Comparison of ENCODE assay signal across 19 cellular contexts in the genomic region with DNA sequence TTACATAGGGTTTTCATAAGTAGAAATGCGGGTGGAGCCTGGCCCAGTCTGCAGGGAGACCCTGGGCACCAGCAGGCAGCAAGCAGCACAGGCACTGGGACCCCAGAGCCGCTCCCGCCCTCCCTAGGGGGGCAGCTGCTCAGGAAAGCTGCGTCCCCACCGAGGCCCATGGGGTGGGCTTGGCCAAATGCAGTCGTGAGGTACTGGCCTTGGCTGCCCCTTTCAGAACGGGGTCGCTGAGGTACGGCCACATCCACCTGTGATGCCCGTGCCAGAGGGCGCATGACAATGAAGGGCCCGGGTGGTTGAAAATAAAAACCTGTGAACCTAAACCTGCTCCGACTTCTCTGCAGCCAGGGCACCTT. TPM values are rescaled to one million over a fixed set of nuclear protein-coding genes. Genes with fewer than 3 reads are reported as not detected.
A peak's percentile ranks its signal among the peaks of the same experiment; 100 is the strongest.
DNase-seq lines count a peak whose midpoint lies in the region; ATAC-seq and TF ChIP-seq lines count a peak whose summit lies in the region.
"Had no signal": no experiment of that assay in that cellular context is flagged by ENCODE, and none has a peak within 500 bp of the region (broad histone marks: within the 10 kb centered on the region; RNA-seq: fewer than 3 reads in every experiment).

No MANE protein-coding gene starts in this region.

- no peaks in the 10 kb centered on the region for H3F3A ChIP-seq in SK-N-SH (replicated peaks; ENCODE audit: insufficient read depth)

- H3K9me2 ChIP-seq in SK-N-SH: no peaks in the 10 kb centered on the region

- no peaks in the 10 kb centered on the region for H3K9me3 ChIP-seq in SK-N-SH
- H3K9me3 ChIP-seq in osteoblast (ENCODE audit: low read depth, low read length): no peaks in the 10 kb centered on the region
- H3K9me3 ChIP-seq in esophagus squamous epithelium: no peaks in the 10 kb centered on the region

- H3K4me3 ChIP-seq in SK-N-SH (ENCODE audit: low read depth in 2 of 2, low read length in 1 of 2) (no peak overlapping the region), osteoblast (ENCODE audit: insufficient read depth, low read length) (no peak overlapping the region), esophagus squamous epithelium (no peak overlapping the region)

- H3K4me1 ChIP-seq in SK-N-SH (ENCODE audit: control insufficient read depth in 1 of 2, insufficient read depth in 2 of 2, low read depth in 1 of 2, low read length in 1 of 2): no peaks in the 10 kb centered on the region
- no peaks in the 10 kb centered on the region for H3K4me1 ChIP-seq in osteoblast (ENCODE audit: insufficient read depth, low read length)
- H3K4me1 ChIP-seq in esophagus squamous epithelium: peaks cover 0 to 7% (median 6%) of the 10 kb centered on the region in 3 donors

- no peaks in the 10 kb centered on the region for H3K36me3 ChIP-seq in SK-N-SH (replicated peaks in 1 of 2; ENCODE audit: control insufficient read depth in 1 of 2, insufficient read depth in 2 of 2, low read length in 1 of 2)
- no peaks in the 10 kb centered on the region for H3K36me3 ChIP-seq in osteoblast (ENCODE audit: insufficient read depth, low read length)
- peaks cover 0 to 24% (median 0%) of the 10 kb centered on the region in 3 donors for H3K36me3 ChIP-seq in esophagus squamous epithelium

- H3K9ac ChIP-seq in SK-N-SH: no peak overlapping the region
- H3K9ac ChIP-seq: KMS-11 had no signal

- DNase-seq in SK-N-SH (peak; percentile 24), CD14-positive monocyte (ENCODE audit: low spot score) (peak; percentile 26), osteoblast (ENCODE audit: insufficient read length, low spot score, missing footprints) (peak; percentile 77), 8988T (no peak), esophagus squamous epithelium (lab: John Stamatoyannopoulos, UW) (no peak)
- DNase-seq in effector memory CD8-positive, alpha-beta T cell: no peak
- DNase-seq: DMS 273 treated with DMSO at 0.1 percent for 48 hours, NCI-H1417, NCI-H187, NCI-H2107, NCI-H510A, NCI-H774, OCI-M1, SHP77 treated with DMSO at 0.1 percent for 48 hours had no signal

- TF ChIP-seq POLR2A in esophagus squamous epithelium (IDR thresholded peaks at IDR 0.05): no peak

- no peak overlapping the region for H2AFZ ChIP-seq in SK-N-SH (ENCODE audit: low read depth)
- no peak overlapping the region for H2AFZ ChIP-seq in osteoblast (ENCODE audit: low read length)

- H3K4me2 ChIP-seq in SK-N-SH: no peak overlapping the region
- no peak overlapping the region for H3K4me2 ChIP-seq in osteoblast (ENCODE audit: insufficient read depth, low read length)
- H3K4me2 ChIP-seq: KMS-11 had no signal

- TF ChIP-seq CTCF in SK-N-SH (IDR thresholded peaks at IDR 0.05) (no peak), CD14-positive monocyte (IDR thresholded peaks at IDR 0.05) (no peak), osteoblast (IDR thresholded peaks at IDR 0.05; ENCODE audit: extremely low read depth, low read depth, low read length) (no peak), esophagus squamous epithelium (IDR thresholded peaks at IDR 0.05) (no peak)

- peak overlapping the region in 1 of 7 donors; percentile 62 for H3K27ac Mint-ChIP-seq in CD14-positive monocyte
- H3K27ac Mint-ChIP-seq in effector memory CD8-positive, alpha-beta T cell: peak overlapping the region; percentile 62

- peaks cover 0 to 14% (median 2%) of the 10 kb centered on the region in 3 donors for H3K27me3 Mint-ChIP-seq in CD14-positive monocyte (ENCODE audit: low read depth in 3 of 3)
- no peaks in the 10 kb centered on the region for H3K27me3 Mint-ChIP-seq in effector memory CD8-positive, alpha-beta T cell

- H4K20me1 ChIP-seq in SK-N-SH (ENCODE audit: insufficient read depth) (no peaks in the 10 kb centered on the region), osteoblast (ENCODE audit: insufficient read depth, low read length) (peaks cover 10% of the 10 kb centered on the region)

- peaks cover 33 to 41% of the 10 kb centered on the region in 2 donors for H3K36me3 Mint-ChIP-seq in CD14-positive monocyte
- peaks cover 15% of the 10 kb centered on the region for H3K36me3 Mint-ChIP-seq in effector memory CD8-positive, alpha-beta T cell (ENCODE audit: insufficient read depth)

- CTCF ChIA-PET in SK-N-SH (lab: Yijun Ruan, JAX): interaction anchor here (1.3 kb wide), 1 partner anchor 206 kb away, joined by 4 read pairs; no protein-coding TSS in a partner anchor

- peaks cover 0 to 5% (median 0%) of the 10 kb centered on the region in 7 donors for H3K9me3 Mint-ChIP-seq in CD14-positive monocyte
- no peaks in the 10 kb centered on the region for H3K9me3 Mint-ChIP-seq in effector memory CD8-positive, alpha-beta T cell

- 94% methylated on average over 9 of the region's 13 CpGs for WGBS in SK-N-SH (ENCODE audit: low lambda C conversion rate)
- 87 to 89% methylated on average over 3 to 11 of the region's 13 CpGs for WGBS in esophagus squamous epithelium, 2 donors

- ATAC-seq in SK-N-SH treated with all-trans-retinoic acid at 6 μM for 48 hours (no peak), HG03039 (IDR thresholded peaks at IDR 0.05; ENCODE audit: unreplicated experiment) (no peak)
- ATAC-seq in effector memory CD8-positive, alpha-beta T cell (replicated peaks): no peak

- H3K27ac ChIP-seq in SK-N-SH (ENCODE audit: low read depth in 2 of 2, low read length in 1 of 2): no peak overlapping the region
- no peak overlapping the region for H3K27ac ChIP-seq in osteoblast (ENCODE audit: low read depth, low read length)
- H3K27ac ChIP-seq in esophagus squamous epithelium: no peak overlapping the region
- H3K27ac ChIP-seq: 22Rv1, KMS-11 had no signal

- H3K4me1 Mint-ChIP-seq in CD14-positive monocyte: peaks cover 3% of the 10 kb centered on the region
- H3K4me1 Mint-ChIP-seq in effector memory CD8-positive, alpha-beta T cell (ENCODE audit: low read depth in 2 of 2): peaks cover 5 to 8% of the 10 kb centered on the region in 2 donors

- intact Hi-C loops in CD14-positive monocyte (cut with micrococcal nuclease): no loop called here
- intact Hi-C loops in esophagus squamous epithelium (cut with DNase I): no loop called here

- H3K79me2 ChIP-seq in SK-N-SH (ENCODE audit: insufficient read depth): no peaks in the 10 kb centered on the region
- no peaks in the 10 kb centered on the region for H3K79me2 ChIP-seq in osteoblast (ENCODE audit: insufficient read depth, low read length)

- POLR2A ChIA-PET in SK-N-SH (lab: Yijun Ruan, JAX): no interaction called here

- H3K4me3 Mint-ChIP-seq in CD14-positive monocyte: no peak overlapping the region
- no peak overlapping the region for H3K4me3 Mint-ChIP-seq in effector memory CD8-positive, alpha-beta T cell

- no peak for TF ChIP-seq EP300 in SK-N-SH (IDR thresholded peaks at IDR 0.05; ENCODE audit: borderline replicate concordance in 1 of 2, low read depth in 1 of 2, low read length in 1 of 2)

- H3K27me3 ChIP-seq in SK-N-SH (ENCODE audit: insufficient read depth) (no peaks in the 10 kb centered on the region), osteoblast (ENCODE audit: insufficient read depth, low read length) (no peaks in the 10 kb centered on the region), esophagus squamous epithelium (no peaks in the 10 kb centered on the region)

- TF ChIP-seq RAD21 in SK-N-SH (IDR thresholded peaks at IDR 0.05; ENCODE audit: low read length): no peak

TF ChIP-seq in SK-N-SH, 30 proteins besides CTCF, POLR2A, EP300 and RAD21 (continues in another document):
- no peak for TF ChIP-seq GABPA (IDR thresholded peaks at IDR 0.05; ENCODE audit: low read depth)
- TF ChIP-seq TEAD4 (IDR thresholded peaks at IDR 0.05; ENCODE audit: borderline replicate concordance, insufficient read depth): no peak
- no peak for TF ChIP-seq NRF1 (IDR thresholded peaks at IDR 0.05; ENCODE audit: low read depth, low read length)
- no peak for TF ChIP-seq MEF2A (IDR thresholded peaks at IDR 0.05; ENCODE audit: borderline replicate concordance, low read depth)
- no peak for TF ChIP-seq RFX5 (IDR thresholded peaks at IDR 0.05; ENCODE audit: low read length)

RNA-seq across cellular contexts. Expression of gene TMEM175, which starts 16.7 kb away (rescaled TPM):
- polyA plus RNA-seq in SK-N-SH (2012; rRNA removed): 43.1 and 54.2 TPM in 2 replicates
- 12.9 and 16.8 TPM in 2 replicates for polyA plus RNA-seq in SK-N-SH (2012; cell fraction: cytosol; rRNA removed)
- polyA plus RNA-seq in SK-N-SH (2012; cell fraction: nucleus; rRNA removed): 280 and 427 TPM in 2 replicates
- polyA plus RNA-seq in CD14-positive monocyte: 10 to 100 TPM; 18.9 to 20.7 TPM
- total RNA-seq in osteoblast: 12.4 and 13.8 TPM in 2 replicates
- total RNA-seq in esophagus squamous epithelium: 10 to 100 TPM in 3 of 4 donors, 1 to 10 TPM in 1; 8.4 to 22.9 (median 19.7) TPM

RNA-seq across cellular contexts. Expression of gene GAK, which starts 16.8 kb away (rescaled TPM):
- polyA plus RNA-seq in SK-N-SH (2012; rRNA removed): 35.9 and 36.1 TPM in 2 replicates
- 11.0 and 18.2 TPM in 2 replicates for polyA plus RNA-seq in SK-N-SH (2012; cell fraction: cytosol; rRNA removed)
- polyA plus RNA-seq in SK-N-SH (2012; cell fraction: nucleus; rRNA removed): 131 and 150 TPM in 2 replicates
- polyA plus RNA-seq in CD14-positive monocyte: 10 to 100 TPM; 40.3 to 54.9 TPM
- total RNA-seq in osteoblast: 45.7 and 48.9 TPM in 2 replicates
- total RNA-seq in esophagus squamous epithelium: 10 to 100 TPM; 70.6 to 97.8 (median 80.7) TPM

RNA-seq across cellular contexts. Expression of gene DGKQ, which starts 24.5 kb away (rescaled TPM):
- polyA plus RNA-seq in SK-N-SH (2012; rRNA removed): 10.9 and 11.5 TPM in 2 replicates
- 3.3 and 6.8 TPM in 2 replicates for polyA plus RNA-seq in SK-N-SH (2012; cell fraction: cytosol; rRNA removed)
- 50.0 and 64.3 TPM in 2 replicates for polyA plus RNA-seq in SK-N-SH (2012; cell fraction: nucleus; rRNA removed)
- polyA plus RNA-seq in CD14-positive monocyte: 1 to 10 TPM in 1 of 2 donors, under 1 TPM in 1; 0.58 to 2.4 TPM
- 10.3 and 15.2 TPM in 2 replicates for total RNA-seq in osteoblast
- total RNA-seq in esophagus squamous epithelium: 10 to 100 TPM in 2 of 4 donors, 1 to 10 TPM in 2; 9.5 to 12.0 (median 10.7) TPM

RNA-seq across cellular contexts. Expression of gene IDUA, which starts 37.9 kb away (rescaled TPM):
- 24.4 and 32.1 TPM in 2 replicates for polyA plus RNA-seq in SK-N-SH (2012; rRNA removed)
- polyA plus RNA-seq in SK-N-SH (2012; cell fraction: cytosol; rRNA removed): 5.1 and 7.1 TPM in 2 replicates
- polyA plus RNA-seq in SK-N-SH (2012; cell fraction: nucleus; rRNA removed): 333 and 514 TPM in 2 replicates
- polyA plus RNA-seq in CD14-positive monocyte: 1 to 10 TPM; 6.4 to 8.5 TPM
- total RNA-seq in osteoblast: 23.0 and 26.4 TPM in 2 replicates
- 10 to 100 TPM in 2 of 4 donors, 1 to 10 TPM in 2; 4.3 to 20.5 (median 14.1) TPM for total RNA-seq in esophagus squamous epithelium

RNA-seq across cellular contexts. Expression of gene SLC26A1, which starts 44.3 kb away (rescaled TPM):
- polyA plus RNA-seq in SK-N-SH (2012; rRNA removed) (0.05 and 0.08 TPM in 2 replicates), CD14-positive monocyte (under 1 TPM; 0.16 to 0.18 TPM)
- 0.04 and 0.13 TPM in 2 replicates for polyA plus RNA-seq in SK-N-SH (2012; cell fraction: cytosol; rRNA removed)
- 0.48 and 0.63 TPM in 2 replicates for polyA plus RNA-seq in SK-N-SH (2012; cell fraction: nucleus; rRNA removed)
- total RNA-seq in osteoblast (0.36 and 0.59 TPM in 2 replicates), esophagus squamous epithelium (not detected)
- total RNA-seq: H4 had no signal

Comparison
In these comparisons a context has a peak if more than half of its experiments do, and no peak if none do; other contexts are left out.
1. DNase-seq: peak in SK-N-SH (single experiment), CD14-positive monocyte (single experiment) and osteoblast (single experiment); none in effector memory CD8-positive, alpha-beta T cell (0 of 3), 8988T (single experiment) and esophagus squamous epithelium (single experiment).